In the genomic region with DNA sequence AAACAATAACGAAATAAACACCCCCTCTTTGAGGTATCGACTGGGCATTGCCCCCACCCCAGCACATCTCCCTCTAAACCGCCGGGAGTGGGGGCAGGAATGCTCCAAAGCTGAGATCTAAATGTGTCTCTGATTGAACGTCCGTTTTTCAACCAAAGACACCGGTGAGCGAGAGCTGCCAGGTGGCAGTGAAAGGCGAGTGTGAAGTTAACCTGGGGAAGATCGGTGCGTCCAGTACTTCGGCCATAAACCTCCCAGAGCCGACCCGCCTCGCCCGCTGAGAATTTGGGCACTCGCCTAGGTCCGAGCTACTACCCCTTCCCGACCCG, we compare ENCODE assay signal across 7 cellular contexts. TPM values are rescaled to one million over a fixed set of nuclear protein-coding genes. Genes with fewer than 3 reads are reported as not detected.
A peak's percentile ranks its signal among the peaks of the same experiment; 100 is the strongest.
DNase-seq lines count a peak whose midpoint lies in the region; ATAC-seq, FAIRE-seq and TF ChIP-seq lines count a peak whose summit lies in the region.

No MANE protein-coding gene starts in this region.

- H2AFZ ChIP-seq in osteoblast (ENCODE audit: low read length): peak overlapping the region; percentile 87

- H3K27me3 ChIP-seq in osteoblast (ENCODE audit: insufficient read depth, low read length): peaks cover 4% of the 10 kb centered on the region

- H3K9me3 ChIP-seq in osteoblast (ENCODE audit: low read depth, low read length): no peaks in the 10 kb centered on the region

- ATAC-seq in HG02938 (IDR thresholded peaks at IDR 0.05; ENCODE audit: unreplicated experiment) (peak; percentile 24), T-cell (replicated peaks in 1 of 4) (peak; percentile 2 to 15 (median 3)), sciatic nerve (no peak)

- H3K36me3 Mint-ChIP-seq in T-cell: peaks cover 21% of the 10 kb centered on the region

- H3K36me3 ChIP-seq in osteoblast (ENCODE audit: insufficient read depth, low read length): peaks cover 7% of the 10 kb centered on the region

- FAIRE-seq in GM18507 (lab: Jason Lieb, UNC): peak; percentile 60

- CTCF ChIA-PET in T-cell (lab: Charles Lee): interaction anchor here in 1 of 2 donors (0.8 to 1.2 kb wide), 3 partner anchors 43 to 272 kb away, joined by 7 to 10 read pairs (median 9); no protein-coding TSS in a partner anchor

- peaks cover 12% of the 10 kb centered on the region for H3K4me1 ChIP-seq in osteoblast (ENCODE audit: insufficient read depth, low read length)

- peak overlapping the region; percentile 92 to 94 for H3K27ac Mint-ChIP-seq in T-cell

- POLR2A ChIA-PET in T-cell (lab: Charles Lee): interaction anchor here in 1 of 2 donors (0.7 kb wide), 1 partner anchor 10 kb away, joined by 5 read pairs; no protein-coding TSS in a partner anchor

- intact Hi-C loops in sciatic nerve (cut with DNase I): no loop called here

- H4K20me1 ChIP-seq in osteoblast (ENCODE audit: insufficient read depth, low read length): peaks cover 3% of the 10 kb centered on the region

- no peaks in the 10 kb centered on the region for H3K9me3 Mint-ChIP-seq in T-cell

- H3K79me2 ChIP-seq in osteoblast (ENCODE audit: insufficient read depth, low read length): peaks cover 5% of the 10 kb centered on the region

- H3K4me3 ChIP-seq in fibroblast of mammary gland (ENCODE audit: control insufficient read depth, low read depth, low read length) (peak overlapping the region; percentile 74), osteoblast (ENCODE audit: insufficient read depth, low read length) (peak overlapping the region; percentile 86)

- peak overlapping the region; percentile 90 to 97 (median 93) for H3K4me3 Mint-ChIP-seq in T-cell

- H3K4me2 ChIP-seq in osteoblast (ENCODE audit: insufficient read depth, low read length): peak overlapping the region; percentile 99

- no peak overlapping the region for H3K27ac ChIP-seq in osteoblast (ENCODE audit: low read depth, low read length)

- peaks cover 31 to 50% (median 31%) of the 10 kb centered on the region in 3 donors for H3K4me1 Mint-ChIP-seq in T-cell

- no peak for TF ChIP-seq CTCF in fibroblast of mammary gland (conservative IDR thresholded peaks at IDR 0.05; ENCODE audit: control insufficient read depth, insufficient read depth, low read depth, low read length)
- TF ChIP-seq CTCF in osteoblast (IDR thresholded peaks at IDR 0.05; ENCODE audit: extremely low read depth, low read depth, low read length): no peak

- no peaks in the 10 kb centered on the region for H3K27me3 Mint-ChIP-seq in T-cell

- DNase-seq in GM18507 (ENCODE audit: extremely low spot score, insufficient read length, low read depth) (no peak), T-cell (peak in 1 of 34 experiments; percentile 1), fibroblast of mammary gland (ENCODE audit: low read depth) (no peak), osteoblast (ENCODE audit: insufficient read length, low spot score, missing footprints) (no peak), NCI-H524 treated with DMSO at 0.1 percent for 48 hours (lab: John Stamatoyannopoulos, UW) (no peak), sciatic nerve (ENCODE audit: low spot score) (no peak)

RNA-seq across cellular contexts. Expression of a gene that starts 0.6 kb away (rescaled TPM):
- total RNA-seq in T-cell: 10 to 100 TPM; 15.4 to 33.7 (median 28.3) TPM
- total RNA-seq in osteoblast: 8.3 and 9.7 TPM in 2 replicates
- 35.7 TPM for total RNA-seq in sciatic nerve

RNA-seq across cellular contexts. Expression of a gene that starts 14.2 kb away (rescaled TPM):
- total RNA-seq in T-cell (not detected), osteoblast (not detected in 2 replicates), sciatic nerve (not detected)

RNA-seq across cellular contexts. Expression of a gene that starts 50.8 kb away (rescaled TPM):
- total RNA-seq in T-cell: 10 to 100 TPM in 3 of 5 donors, 1 to 10 TPM in 2; 3.8 to 14.9 (median 10.3) TPM
- total RNA-seq in osteoblast: 4.0 and 5.6 TPM in 2 replicates
- total RNA-seq in sciatic nerve: 19.3 TPM
